ENCODE assay signal across 9 cellular contexts in the genomic region with DNA sequence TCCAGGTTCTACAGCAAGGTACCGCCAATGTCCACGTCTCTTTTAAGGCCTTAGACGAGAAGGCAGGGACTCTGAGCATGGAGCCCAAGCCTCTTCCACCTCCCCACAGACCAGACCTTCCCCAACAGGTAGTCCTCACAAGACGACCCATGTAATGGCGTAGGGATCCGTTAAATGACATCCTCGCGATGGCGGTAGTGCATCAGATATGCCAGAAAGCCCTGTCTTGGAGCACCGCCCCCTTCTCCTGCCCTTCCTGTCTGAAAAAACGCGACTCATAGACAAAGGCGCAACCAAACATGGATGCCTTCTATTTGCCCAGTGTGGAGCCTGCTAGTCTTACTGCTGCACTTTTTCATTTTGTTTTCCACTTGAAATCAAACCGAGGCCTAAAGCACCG.
DNase-seq lines count a peak whose midpoint lies in the region; ATAC-seq and TF ChIP-seq lines count a peak whose summit lies in the region.
"Had no signal": no experiment of that assay in that cellular context is flagged by ENCODE, and none has a peak within 500 bp of the region (broad histone marks: within the 10 kb centered on the region; RNA-seq: fewer than 3 reads in every experiment).

No MANE protein-coding gene starts in this region.

- H3K4me3 Mint-ChIP-seq in H9 (no peak overlapping the region), WTC11 (no peak overlapping the region)
- peak overlapping the region in 5 of 10 donors; percentile 82 to 97 (median 93) for H3K4me3 Mint-ChIP-seq in naive thymus-derived CD4-positive, alpha-beta T cell
- H3K4me3 Mint-ChIP-seq in activated T-helper 17 cell treated with anti-CD3 and anti-CD28 coated beads, Interleukin-2, amount 50 U/mL, for 72 hours = no peak overlapping the region
- H3K4me3 Mint-ChIP-seq in activated CD4-positive, alpha-beta memory T cell treated with anti-CD3 and anti-CD28 coated beads for 36 hours = no peak overlapping the region

- H3K79me1 ChIP-seq in H9 (ENCODE audit: insufficient read depth, low read depth, low read length, poor library complexity, severe bottlenecking) = no peaks in the 10 kb centered on the region

- H3T11ph ChIP-seq in H9 (ENCODE audit: low read length) = no peak overlapping the region

- no peaks in the 10 kb centered on the region for H3K79me2 ChIP-seq in H9 (ENCODE audit: insufficient read depth, low read length)

- H3K27me3 Mint-ChIP-seq in H9 (ENCODE audit: low read depth) (no peaks in the 10 kb centered on the region), WTC11 (ENCODE audit: low read depth) (no peaks in the 10 kb centered on the region)
- no peaks in the 10 kb centered on the region for H3K27me3 Mint-ChIP-seq in naive thymus-derived CD4-positive, alpha-beta T cell
- no peaks in the 10 kb centered on the region for H3K27me3 Mint-ChIP-seq in activated T-helper 17 cell treated with anti-CD3 and anti-CD28 coated beads, Interleukin-2, amount 50 U/mL, for 72 hours
- no peaks in the 10 kb centered on the region for H3K27me3 Mint-ChIP-seq in activated CD4-positive, alpha-beta memory T cell treated with anti-CD3 and anti-CD28 coated beads for 36 hours

- no peak for TF ChIP-seq CTCF in H9 (conservative IDR thresholded peaks at IDR 0.05)
- no peak for TF ChIP-seq CTCF in WTC11 (IDR thresholded peaks at IDR 0.05)

- H3K27ac Mint-ChIP-seq in H9 (peak overlapping the region in 2 of 3 experiments; percentile 5 to 57; a peak in 1 of 7 replicates), WTC11 (no peak overlapping the region)
- peak overlapping the region in 4 of 9 donors; percentile 90 to 97 (median 96) for H3K27ac Mint-ChIP-seq in naive thymus-derived CD4-positive, alpha-beta T cell
- no peak overlapping the region for H3K27ac Mint-ChIP-seq in activated T-helper 17 cell treated with anti-CD3 and anti-CD28 coated beads, Interleukin-2, amount 50 U/mL, for 72 hours
- no peak overlapping the region for H3K27ac Mint-ChIP-seq in activated CD4-positive, alpha-beta memory T cell treated with anti-CD3 and anti-CD28 coated beads for 36 hours

- no peak overlapping the region for H3K27ac ChIP-seq in H9 (ENCODE audit: insufficient read length, low read depth, low read length)
- H3K27ac ChIP-seq in naive thymus-derived CD4-positive, alpha-beta T cell (ENCODE audit: low read depth, low read length) = peak overlapping the region; percentile 56
- H3K27ac ChIP-seq: SJSA1 had no signal

- no peaks in the 10 kb centered on the region for H3K23me2 ChIP-seq in H9 (ENCODE audit: insufficient read length, low read depth, low read length, poor library complexity, severe bottlenecking)

- intact Hi-C loops in naive thymus-derived CD4-positive, alpha-beta T cell (cut with micrococcal nuclease) = no loop called here
- intact Hi-C loops in activated CD4-positive, alpha-beta memory T cell treated with anti-CD3 and anti-CD28 coated beads for 36 hours (cut with micrococcal nuclease) = no loop called here

- H3K9ac ChIP-seq in H9 (ENCODE audit: extremely low read depth, insufficient read length, low read length) = no peak overlapping the region

- H2AK5ac ChIP-seq in H9 (ENCODE audit: insufficient read length, low read length) = no peak overlapping the region

- no peak overlapping the region for H2BK15ac ChIP-seq in H9 (ENCODE audit: low read depth, low read length)

- no peak overlapping the region for H4K91ac ChIP-seq in H9 (ENCODE audit: insufficient read length, low read depth, low read length)

- H3K9me3 ChIP-seq in H9 (ENCODE audit: control insufficient read depth, low read depth, low read length) = no peaks in the 10 kb centered on the region
- no peaks in the 10 kb centered on the region for H3K9me3 ChIP-seq in naive thymus-derived CD4-positive, alpha-beta T cell (ENCODE audit: control insufficient read depth in 2 of 3, low read length in 3 of 3)
- H3K9me3 ChIP-seq: SJSA1 had no signal

- H4K20me1 ChIP-seq in H9 (ENCODE audit: control insufficient read depth, insufficient read depth, insufficient read length) = no peaks in the 10 kb centered on the region

- no peaks in the 10 kb centered on the region for H3K36me3 ChIP-seq in naive thymus-derived CD4-positive, alpha-beta T cell (ENCODE audit: control insufficient read depth in 2 of 3, insufficient read depth in 3 of 3, low read length in 3 of 3)
- H3K36me3 ChIP-seq: SJSA1 had no signal

- no peak overlapping the region for H2BK5ac ChIP-seq in H9 (ENCODE audit: insufficient read length, low read length)

- H3K27me3 ChIP-seq in H9 (ENCODE audit: insufficient read depth, low read length) = no peaks in the 10 kb centered on the region
- H3K27me3 ChIP-seq in naive thymus-derived CD4-positive, alpha-beta T cell (ENCODE audit: control insufficient read depth in 2 of 2, insufficient read depth in 2 of 2, low read length in 2 of 2) = no peaks in the 10 kb centered on the region
- H3K27me3 ChIP-seq: SJSA1 had no signal

- DNase-seq in DMS53 (lab: John Stamatoyannopoulos, UW) = peak; percentile 90
- DNase-seq in H9 = no peak
- peak; percentile 81 to 83 for DNase-seq in activated T-cell treated with anti-CD3 and anti-CD28 coated beads, Interleukin-2, amount 50 U/mL, for 48 hours
- peak in 5 of 9 donors; percentile 73 to 89 (median 85) for DNase-seq in naive thymus-derived CD4-positive, alpha-beta T cell
- DNase-seq in Kasumi-1 (lab: John Stamatoyannopoulos, UW) = no peak
- DNase-seq in activated CD4-positive, alpha-beta memory T cell treated with anti-CD3 and anti-CD28 coated beads for 36 hours = no peak
- DNase-seq in WTC11 (ENCODE audit: low spot score) = no peak

- H3K4ac ChIP-seq in H9 (ENCODE audit: low read depth, low read length) = no peak overlapping the region

- CTCF ChIA-PET in naive thymus-derived CD4-positive, alpha-beta T cell (lab: Charles Lee) = no interaction called here
- CTCF ChIA-PET in activated CD4-positive, alpha-beta memory T cell treated with anti-CD3 and anti-CD28 coated beads for 36 hours (lab: Charles Lee) = no interaction called here
- CTCF ChIA-PET in WTC11 (lab: Charles Lee) = no interaction called here

- H4K5ac ChIP-seq in H9 (ENCODE audit: insufficient read length, low read depth, low read length) = no peak overlapping the region

- H2BK12ac ChIP-seq in H9 (ENCODE audit: insufficient read length, low read depth, low read length) = no peak overlapping the region

- H3K9me3 Mint-ChIP-seq in H9 = peaks cover 18 to 28% of the 10 kb centered on the region in 2 experiments; a peak in 4 of 5 replicates
- H3K9me3 Mint-ChIP-seq in naive thymus-derived CD4-positive, alpha-beta T cell = peaks cover 0 to 15% (median 4%) of the 10 kb centered on the region in 11 donors
- peaks cover 3% of the 10 kb centered on the region for H3K9me3 Mint-ChIP-seq in activated T-helper 17 cell treated with anti-CD3 and anti-CD28 coated beads, Interleukin-2, amount 50 U/mL, for 72 hours
- H3K9me3 Mint-ChIP-seq in activated CD4-positive, alpha-beta memory T cell treated with anti-CD3 and anti-CD28 coated beads for 36 hours = peaks cover 14% of the 10 kb centered on the region
- H3K9me3 Mint-ChIP-seq in WTC11 = peaks cover 11% of the 10 kb centered on the region

- no peak overlapping the region for H3K23ac ChIP-seq in H9 (ENCODE audit: insufficient read length, low read depth, low read length)

- H3K14ac ChIP-seq in H9 (ENCODE audit: insufficient read depth, low read length) = no peak overlapping the region

- ATAC-seq in naive thymus-derived CD4-positive, alpha-beta T cell = no peak
- ATAC-seq in activated T-helper 17 cell treated with anti-CD3 and anti-CD28 coated beads, Interleukin-2, amount 50 U/mL, for 72 hours (replicated peaks) = no peak
- no peak for ATAC-seq in WTC11

- no peak overlapping the region for H3K56ac ChIP-seq in H9 (ENCODE audit: insufficient read length, low read depth, low read length)

- POLR2A ChIA-PET in naive thymus-derived CD4-positive, alpha-beta T cell (lab: Charles Lee) = no interaction called here
- POLR2A ChIA-PET in activated CD4-positive, alpha-beta memory T cell treated with anti-CD3 and anti-CD28 coated beads for 36 hours (lab: Charles Lee) = no interaction called here
- POLR2A ChIA-PET in WTC11 (lab: Charles Lee) = no interaction called here

- H3K36me3 Mint-ChIP-seq in H9 (ENCODE audit: insufficient read depth in 1 of 3, low read depth in 3 of 3) (peaks cover 80 to 85% (median 84%) of the 10 kb centered on the region in 3 experiments), WTC11 (peaks cover 46% of the 10 kb centered on the region)
- H3K36me3 Mint-ChIP-seq in naive thymus-derived CD4-positive, alpha-beta T cell = peaks cover 0 to 22% (median 6%) of the 10 kb centered on the region in 5 donors
- no peaks in the 10 kb centered on the region for H3K36me3 Mint-ChIP-seq in activated T-helper 17 cell treated with anti-CD3 and anti-CD28 coated beads, Interleukin-2, amount 50 U/mL, for 72 hours (ENCODE audit: low read depth)
- peaks cover 16% of the 10 kb centered on the region for H3K36me3 Mint-ChIP-seq in activated CD4-positive, alpha-beta memory T cell treated with anti-CD3 and anti-CD28 coated beads for 36 hours

- no peak overlapping the region for H2AFZ ChIP-seq in H9 (ENCODE audit: low read length)

- H4K8ac ChIP-seq in H9 (replicated peaks; ENCODE audit: insufficient read length, low read depth, low read length) = no peak overlapping the region

- H3K4me1 ChIP-seq in H9 (ENCODE audit: insufficient read depth, low read length) = no peaks in the 10 kb centered on the region
- no peaks in the 10 kb centered on the region for H3K4me1 ChIP-seq in naive thymus-derived CD4-positive, alpha-beta T cell (ENCODE audit: control insufficient read depth in 2 of 2, insufficient read depth in 2 of 2, low read length in 2 of 2)
- H3K4me1 ChIP-seq: SJSA1 had no signal

- H3K4me1 Mint-ChIP-seq in H9 (no peaks in the 10 kb centered on the region), WTC11 (0 out of 2 replicates have a peak, but pooled peaks cover 2% of the 10 kb centered on the region)
- H3K4me1 Mint-ChIP-seq in naive thymus-derived CD4-positive, alpha-beta T cell = peaks cover 0 to 10% (median 0%) of the 10 kb centered on the region in 7 donors
- no peaks in the 10 kb centered on the region for H3K4me1 Mint-ChIP-seq in activated T-helper 17 cell treated with anti-CD3 and anti-CD28 coated beads, Interleukin-2, amount 50 U/mL, for 72 hours
- H3K4me1 Mint-ChIP-seq in activated CD4-positive, alpha-beta memory T cell treated with anti-CD3 and anti-CD28 coated beads for 36 hours (ENCODE audit: low read depth) = no peaks in the 10 kb centered on the region

- H2BK20ac ChIP-seq in H9 (ENCODE audit: low read depth, low read length, poor library complexity, severe bottlenecking) = no peak overlapping the region

- no peak overlapping the region for H3K4me2 ChIP-seq in H9 (ENCODE audit: insufficient read depth, insufficient read length, low read length)

- no peak overlapping the region for H2BK120ac ChIP-seq in H9 (ENCODE audit: low read depth, low read length, poor library complexity, severe bottlenecking)

- H3K4me3 ChIP-seq in naive thymus-derived CD4-positive, alpha-beta T cell (ENCODE audit: low read length) = no peak overlapping the region
- H3K4me3 ChIP-seq: SJSA1 had no signal

- H3K18ac ChIP-seq in H9 (ENCODE audit: insufficient read length, low read depth, low read length) = no peak overlapping the region

- WGBS in H9 (ENCODE audit: extremely low coverage, insufficient read length, low lambda C conversion rate) = no CpG with 5 or more reads among the region's 15 CpGs

TF ChIP-seq in WTC11, 78 proteins besides CTCF, POLR2A, EP300 and RAD21 (continues in another document):
- TF ChIP-seq ESRRA (CRISPR knock-in tag; IDR thresholded peaks at IDR 0.05; ENCODE audit: borderline replicate concordance) (no peak), CBFB (CRISPR knock-in tag; IDR thresholded peaks at IDR 0.05; ENCODE audit: low read depth) (no peak)

Comparison
In these comparisons a context has a peak if more than half of its experiments do, and no peak if none do; other contexts are left out.
1. DNase-seq: peak in DMS53 (single experiment), activated T-cell treated with anti-CD3 and anti-CD28 coated beads, Interleukin-2, amount 50 U/mL, for 48 hours (2 of 2) and naive thymus-derived CD4-positive, alpha-beta T cell (5 of 9); none in H9 (single experiment), Kasumi-1 (0 of 2), activated CD4-positive, alpha-beta memory T cell treated with anti-CD3 and anti-CD28 coated beads for 36 hours (single experiment) and WTC11 (single experiment).
2. H3K27ac Mint-ChIP-seq: peak in H9 (2 of 3); none in activated T-helper 17 cell treated with anti-CD3 and anti-CD28 coated beads, Interleukin-2, amount 50 U/mL, for 72 hours (single experiment), activated CD4-positive, alpha-beta memory T cell treated with anti-CD3 and anti-CD28 coated beads for 36 hours (single experiment) and WTC11 (single experiment).